9 cellular contexts compared by ENCODE assay signal in genomic region chr16:56637814-56638750, GRCh38. TPM values are rescaled to one million over a fixed set of nuclear protein-coding genes. Genes with fewer than 3 reads are reported as not detected.
DNase-seq lines count a peak whose midpoint lies in the region; ATAC-seq and TF ChIP-seq lines count a peak whose summit lies in the region.
"Had no signal": no experiment of that assay in that cellular context is flagged by ENCODE, and none has a peak within 500 bp of the region (broad histone marks: within the 10 kb centered on the region; RNA-seq: fewer than 3 reads in every experiment).

MT1A (plus strand) TSS chr16:56638666; CDS start chr16:56638739, 73 bp downstream.

- H3K36me3 ChIP-seq in urinary bladder (ENCODE audit: insufficient read depth) = no peaks in the 10 kb centered on the region

- peaks cover 12% of the 10 kb centered on the region for H3K4me1 Mint-ChIP-seq in mesothelial cell of epicardium

- peak within 1 kb of the TSS; percentile 64 for H3K4me3 Mint-ChIP-seq in mesothelial cell of epicardium

- no peaks in the 10 kb centered on the region for H3K4me1 ChIP-seq in urinary bladder (ENCODE audit: insufficient read depth)

- POLR2A ChIA-PET in AG04450 (lab: Yijun Ruan, JAX) = no interaction called here

- H3K27me3 ChIP-seq in AG04450 (ENCODE audit: control insufficient read depth, insufficient read depth, low read length) = peaks cover 83% of the 10 kb centered on the region

- H3K27ac ChIP-seq in AG04450 (ENCODE audit: low read depth, low read length) = no peak within 1 kb of the TSS
- H3K27ac ChIP-seq in urinary bladder (ENCODE audit: low read depth) = peak within 1 kb of the TSS; percentile 73

- 13% methylated on average over 68 of the region's 68 CpGs for WGBS in urinary bladder

- CTCF ChIA-PET in AG04450 (lab: Charles Lee) = no interaction called here

- H3K27ac Mint-ChIP-seq in mesothelial cell of epicardium = no peak within 1 kb of the TSS

- TF ChIP-seq CTCF in AG04450 (IDR thresholded peaks at IDR 0.05; ENCODE audit: low read depth, low read length) = no peak
- no peak for TF ChIP-seq CTCF in epithelial cell of esophagus (IDR thresholded peaks at IDR 0.05; ENCODE audit: insufficient read depth, low read depth, low read length, missing control alignments)
- TF ChIP-seq CTCF in mesothelial cell of epicardium (IDR thresholded peaks at IDR 0.05; ENCODE audit: unreplicated experiment) = no peak

- H3K36me3 Mint-ChIP-seq in mesothelial cell of epicardium = no peaks in the 10 kb centered on the region

- no peaks in the 10 kb centered on the region for H3K9me3 Mint-ChIP-seq in mesothelial cell of epicardium

- DNase-seq in AG04450 (ENCODE audit: low read depth, low spot score) (no peak), NCI-H774 (lab: John Stamatoyannopoulos, UW) (peak; percentile 16), epithelial cell of esophagus (ENCODE audit: low read depth) (no peak), mesothelial cell of epicardium (ENCODE audit: low spot score in 2 of 2, unreplicated experiment in 2 of 2) (peak in 1 of 2 experiments; percentile 51), T-helper 9 cell (no peak), NCI-H146 (lab: John Stamatoyannopoulos, UW) (no peak)

- no peak for ATAC-seq in GM21723 (IDR thresholded peaks at IDR 0.05; ENCODE audit: unreplicated experiment)
- ATAC-seq: GM12878 had no signal

- H3K4me3 ChIP-seq in AG04450 (ENCODE audit: low read depth, low read length) (peak within 1 kb of the TSS; percentile 59), epithelial cell of esophagus (ENCODE audit: low read length) (peak within 1 kb of the TSS; percentile 25), urinary bladder (ENCODE audit: low read depth, low read length) (peak within 1 kb of the TSS; percentile 44)
- H3K4me3 ChIP-seq: GM12878 had no signal

- peaks cover 99% of the 10 kb centered on the region for H3K27me3 Mint-ChIP-seq in mesothelial cell of epicardium (ENCODE audit: low read depth)

- H3K9me3 ChIP-seq in AG04450 (ENCODE audit: control insufficient read depth, insufficient read depth, low read length) = no peaks in the 10 kb centered on the region; the same call in 1 of the 2 replicates

RNA-seq across cellular contexts. Expression of gene MT1A, which starts in this region (rescaled TPM):
- 0.66 TPM in 1 of 2 replicates, not detected in the other for polyA plus RNA-seq in AG04450 (2011; rRNA removed)
- 0.91 and 1.1 TPM in 2 replicates for polyA minus RNA-seq in AG04450 (2011; rRNA and poly(A)+ RNA removed)
- not detected in 3 replicates for total RNA-seq in mesothelial cell of epicardium
- total RNA-seq in urinary bladder = not detected
- 244 TPM for polyA plus RNA-seq in urinary bladder
- total RNA-seq: GM12878 had no signal
- polyA plus RNA-seq: GM12878 had no signal

Comparison
In these comparisons a context has a peak if more than half of its experiments do, and no peak if none do; other contexts are left out.
1. RNA of gene MT1A (polyA plus RNA-seq): 244 TPM in urinary bladder (single experiment); 0.66 TPM in AG04450; every median in the first group is over 100 times any median in the second.
2. Peak in every context shown above with its lines, with median percentiles within 50 percentile points of each other: H3K4me3 ChIP-seq.